ENCODE assay signal across 1 cellular context in the genomic region with DNA sequence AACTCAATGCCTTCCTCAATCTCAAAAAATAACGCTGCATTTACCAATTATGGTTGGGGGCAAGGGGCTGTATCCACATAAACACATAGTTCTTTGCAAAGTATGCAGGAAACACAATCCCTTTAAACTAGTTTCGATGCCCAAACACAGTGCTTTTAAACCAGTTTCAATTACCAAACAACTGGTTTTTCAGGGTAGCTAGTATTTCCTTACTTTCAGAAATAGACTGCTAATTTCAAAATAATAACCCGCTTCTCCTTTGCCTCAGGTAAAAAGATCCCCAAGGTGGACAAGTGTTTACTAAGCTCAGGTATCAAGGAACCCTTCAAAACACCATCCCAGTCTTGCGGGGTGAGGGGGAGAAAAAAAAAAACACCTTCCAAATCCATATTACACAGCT.
TF ChIP-seq lines count a peak whose summit lies in the region.

No MANE protein-coding gene starts in this region.

TF ChIP-seq in WTC11, 78 proteins besides CTCF, POLR2A, EP300 and RAD21 (continued from another document):
- TF ChIP-seq, protein P1, sequence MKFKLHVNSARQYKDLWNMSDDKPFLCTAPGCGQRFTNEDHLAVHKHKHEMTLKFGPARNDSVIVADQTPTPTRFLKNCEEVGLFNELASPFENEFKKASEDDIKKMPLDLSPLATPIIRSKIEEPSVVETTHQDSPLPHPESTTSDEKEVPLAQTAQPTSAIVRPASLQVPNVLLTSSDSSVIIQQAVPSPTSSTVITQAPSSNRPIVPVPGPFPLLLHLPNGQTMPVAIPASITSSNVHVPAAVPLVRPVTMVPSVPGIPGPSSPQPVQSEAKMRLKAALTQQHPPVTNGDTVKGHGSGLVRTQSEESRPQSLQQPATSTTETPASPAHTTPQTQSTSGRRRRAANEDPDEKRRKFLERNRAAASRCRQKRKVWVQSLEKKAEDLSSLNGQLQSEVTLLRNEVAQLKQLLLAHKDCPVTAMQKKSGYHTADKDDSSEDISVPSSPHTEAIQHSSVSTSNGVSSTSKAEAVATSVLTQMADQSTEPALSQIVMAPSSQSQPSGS (CRISPR knock-in tag; IDR thresholded peaks at IDR 0.05; ENCODE audit: borderline replicate concordance, low read depth): no peak
- TF ChIP-seq IRF1 (CRISPR knock-in tag; IDR thresholded peaks at IDR 0.05) (no peak), NR2C2 (CRISPR knock-in tag; IDR thresholded peaks at IDR 0.05) (no peak), ZNF396 (CRISPR knock-in tag; IDR thresholded peaks at IDR 0.05; ENCODE audit: borderline replicate concordance) (no peak), RORB (CRISPR knock-in tag; IDR thresholded peaks at IDR 0.05) (no peak), ETV6 (CRISPR knock-in tag; IDR thresholded peaks at IDR 0.05) (no peak), TP53 (CRISPR knock-in tag; IDR thresholded peaks at IDR 0.05) (no peak), HMGA2 (CRISPR knock-in tag; IDR thresholded peaks at IDR 0.05) (no peak), TEAD4 (CRISPR knock-in tag; IDR thresholded peaks at IDR 0.05) (no peak), SP1 (CRISPR knock-in tag; conservative IDR thresholded peaks at IDR 0.05) (no peak)
- TF ChIP-seq, protein P2, sequence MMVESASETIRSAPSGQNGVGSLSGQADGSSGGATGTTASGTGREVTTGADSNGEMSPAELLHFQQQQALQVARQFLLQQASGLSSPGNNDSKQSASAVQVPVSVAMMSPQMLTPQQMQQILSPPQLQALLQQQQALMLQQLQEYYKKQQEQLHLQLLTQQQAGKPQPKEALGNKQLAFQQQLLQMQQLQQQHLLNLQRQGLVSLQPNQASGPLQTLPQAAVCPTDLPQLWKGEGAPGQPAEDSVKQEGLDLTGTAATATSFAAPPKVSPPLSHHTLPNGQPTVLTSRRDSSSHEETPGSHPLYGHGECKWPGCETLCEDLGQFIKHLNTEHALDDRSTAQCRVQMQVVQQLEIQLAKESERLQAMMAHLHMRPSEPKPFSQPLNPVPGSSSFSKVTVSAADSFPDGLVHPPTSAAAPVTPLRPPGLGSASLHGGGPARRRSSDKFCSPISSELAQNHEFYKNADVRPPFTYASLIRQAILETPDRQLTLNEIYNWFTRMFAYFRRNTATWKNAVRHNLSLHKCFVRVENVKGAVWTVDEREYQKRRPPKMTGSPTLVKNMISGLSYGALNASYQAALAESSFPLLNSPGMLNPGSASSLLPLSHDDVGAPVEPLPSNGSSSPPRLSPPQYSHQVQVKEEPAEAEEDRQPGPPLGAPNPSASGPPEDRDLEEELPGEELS (CRISPR knock-in tag; IDR thresholded peaks at IDR 0.05): no peak
- TF ChIP-seq, protein P3, sequence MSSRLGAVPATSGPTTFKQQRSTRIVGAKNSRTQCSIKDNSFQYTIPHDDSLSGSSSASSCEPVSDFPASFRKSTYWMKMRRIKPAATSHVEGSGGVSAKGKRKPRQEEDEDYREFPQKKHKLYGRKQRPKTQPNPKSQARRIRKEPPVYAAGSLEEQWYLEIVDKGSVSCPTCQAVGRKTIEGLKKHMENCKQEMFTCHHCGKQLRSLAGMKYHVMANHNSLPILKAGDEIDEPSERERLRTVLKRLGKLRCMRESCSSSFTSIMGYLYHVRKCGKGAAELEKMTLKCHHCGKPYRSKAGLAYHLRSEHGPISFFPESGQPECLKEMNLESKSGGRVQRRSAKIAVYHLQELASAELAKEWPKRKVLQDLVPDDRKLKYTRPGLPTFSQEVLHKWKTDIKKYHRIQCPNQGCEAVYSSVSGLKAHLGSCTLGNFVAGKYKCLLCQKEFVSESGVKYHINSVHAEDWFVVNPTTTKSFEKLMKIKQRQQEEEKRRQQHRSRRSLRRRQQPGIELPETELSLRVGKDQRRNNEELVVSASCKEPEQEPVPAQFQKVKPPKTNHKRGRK (CRISPR knock-in tag; IDR thresholded peaks at IDR 0.05; ENCODE audit: borderline replicate concordance): no peak
